In the genomic region with DNA sequence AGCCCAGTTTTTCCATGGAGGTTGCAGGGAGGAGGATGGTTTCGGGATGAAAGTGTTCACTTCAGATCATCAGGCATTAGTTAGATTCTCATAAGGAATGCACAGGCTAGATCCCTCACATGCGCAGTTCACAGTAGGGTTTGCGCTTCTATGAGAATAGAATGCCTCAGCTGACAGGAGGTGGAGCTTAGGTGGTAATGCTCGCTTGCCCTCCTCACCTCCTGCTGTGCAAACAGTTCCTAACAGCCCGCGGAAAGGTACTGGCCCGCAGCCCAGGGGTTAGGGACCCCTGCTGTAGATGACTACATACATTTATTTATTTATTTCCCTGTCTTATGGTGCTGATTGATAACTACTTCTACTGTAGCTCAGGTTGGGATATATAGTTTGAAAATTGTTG, we compare ENCODE assay signal across 2 cellular contexts.
TF ChIP-seq lines count a peak whose summit lies in the region.

No MANE protein-coding gene starts in this region.

TF ChIP-seq in HCT116, 20 proteins besides CTCF, POLR2A, EP300 and RAD21:
- TF ChIP-seq TCF7L2 (IDR thresholded peaks at IDR 0.05; ENCODE audit: borderline replicate concordance, extremely low read depth, insufficient read depth, insufficient read length): no peak
- no peak for TF ChIP-seq FOSL1 (IDR thresholded peaks at IDR 0.05; ENCODE audit: low read depth)
- TF ChIP-seq, protein P1, sequence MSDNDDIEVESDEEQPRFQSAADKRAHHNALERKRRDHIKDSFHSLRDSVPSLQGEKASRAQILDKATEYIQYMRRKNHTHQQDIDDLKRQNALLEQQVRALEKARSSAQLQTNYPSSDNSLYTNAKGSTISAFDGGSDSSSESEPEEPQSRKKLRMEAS (IDR thresholded peaks at IDR 0.05): no peak
- no peak for TF ChIP-seq ELF1 (IDR thresholded peaks at IDR 0.05; ENCODE audit: borderline replicate concordance, low read depth)
- no peak for TF ChIP-seq SP1 (IDR thresholded peaks at IDR 0.05; ENCODE audit: low read depth)
- TF ChIP-seq YY1 (IDR thresholded peaks at IDR 0.05; ENCODE audit: extremely low read depth, insufficient replicate concordance, low read depth, low read length): no peak
- TF ChIP-seq ZNF274 (IDR thresholded peaks at IDR 0.05; ENCODE audit: low read depth, low read length): no peak
- TF ChIP-seq SRF (IDR thresholded peaks at IDR 0.05; ENCODE audit: low read depth): no peak
- TF ChIP-seq EZH2phosphoT487 (IDR thresholded peaks at IDR 0.05; ENCODE audit: borderline replicate concordance): no peak

TF ChIP-seq in H1, 55 proteins besides CTCF, POLR2A, EP300 and RAD21:
- peak; percentile 63 for TF ChIP-seq POLR2AphosphoS5 (IDR thresholded peaks at IDR 0.05; ENCODE audit: low read depth, low read length)
- TF ChIP-seq FOSL1 (IDR thresholded peaks at IDR 0.05; ENCODE audit: insufficient read depth, low read depth, low read length): no peak
- TF ChIP-seq SAP30 (IDR thresholded peaks at IDR 0.05; ENCODE audit: insufficient read depth, insufficient replicate concordance, low read length): no peak
- TF ChIP-seq RFX5 (IDR thresholded peaks at IDR 0.05; ENCODE audit: borderline replicate concordance, low read depth, low read length): no peak
- no peak for TF ChIP-seq NANOG (IDR thresholded peaks at IDR 0.05; ENCODE audit: insufficient read depth, low read depth, low read length, poor library complexity, severe bottlenecking)
- no peak for TF ChIP-seq KDM5A (IDR thresholded peaks at IDR 0.05; ENCODE audit: low read length)
